Comparison of ENCODE assay signal across 17 cellular contexts in genomic region chr12:125240717-125241116, GRCh38. TPM values are rescaled to one million over a fixed set of nuclear protein-coding genes. Genes with fewer than 3 reads are reported as not detected.
"Had no signal": no experiment of that assay in that cellular context is flagged by ENCODE, and none has a peak within 500 bp of the region (broad histone marks: within the 10 kb centered on the region; RNA-seq: fewer than 3 reads in every experiment).

No MANE protein-coding gene starts in this region.

- ATAC-seq: left lobe of liver, natural killer cell, pancreas, right lobe of liver had no signal

- H3K9me3 Mint-ChIP-seq: memory B cell, natural killer cell had no signal

- H3K27me3 ChIP-seq: pancreas, right lobe of liver, thyroid gland had no signal

- H3K4me3 Mint-ChIP-seq: memory B cell, natural killer cell, type B pancreatic cell had no signal

- H3K4me1 Mint-ChIP-seq: memory B cell, natural killer cell had no signal

- H3K27ac ChIP-seq: dorsolateral prefrontal cortex, neutrophil, pancreas, right lobe of liver, stomach, thyroid gland had no signal

- H3K36me3 ChIP-seq: neutrophil, pancreas, right lobe of liver, stomach, thyroid gland had no signal

- DNase-seq: dorsolateral prefrontal cortex; effector CD4-positive, alpha-beta T cell; natural killer cell; pancreas; right lobe of liver; small intestine; stimulated activated CD4-positive, alpha-beta T cell treated with anti-CD3 and anti-CD28 coated beads, Interleukin-15, amount 100 ng/mL, for 24 hours; stimulated activated CD4-positive, alpha-beta T cell treated with anti-CD3 and anti-CD28 coated beads, Interleukin-2, amount 100 ng/mL, for 48 hours; stimulated activated naive CD4-positive, alpha-beta T cell; stomach; thyroid gland had no signal

- H3K4me3 ChIP-seq: dorsolateral prefrontal cortex, lung, pancreas, right lobe of liver, stomach, thyroid gland had no signal

- H3K27ac Mint-ChIP-seq: memory B cell, natural killer cell, progenitor cell of endocrine pancreas, type B pancreatic cell had no signal

- H3K9me3 ChIP-seq: neutrophil, pancreas, right lobe of liver, thyroid gland had no signal

- H3K4me1 ChIP-seq: pancreas, right lobe of liver, stomach, thyroid gland had no signal

- H3K36me3 Mint-ChIP-seq: memory B cell, natural killer cell, type B pancreatic cell had no signal

RNA-seq across cellular contexts. Expression of gene TMEM132B, which starts 54.5 kb away (rescaled TPM):
- total RNA-seq: natural killer cell had no signal
